Comparison of ENCODE assay signal across 8 cellular contexts in genomic region chr19:42176649-42176989, GRCh38. TPM values are rescaled to one million over a fixed set of nuclear protein-coding genes. Genes with fewer than 3 reads are reported as not detected.
DNase-seq lines count a peak whose midpoint lies in the region; ATAC-seq and TF ChIP-seq lines count a peak whose summit lies in the region.

No MANE protein-coding gene starts in this region.

- H3K27me3 ChIP-seq in foreskin keratinocyte, result peaks cover 69% of the 10 kb centered on the region
- H3K27me3 ChIP-seq in psoas muscle (ENCODE audit: insufficient read depth in 3 of 3, low read length in 2 of 3), result peaks cover 0 to 82% (median 28%) of the 10 kb centered on the region in 3 donors

- peaks cover 14 to 16% (median 14%) of the 10 kb centered on the region in 3 donors for H3K4me1 Mint-ChIP-seq in T-cell

- POLR2A ChIA-PET in T-cell (lab: Charles Lee), result interaction anchor here in 1 of 2 donors (0.6 to 0.7 kb wide), 3 partner anchors 12 to 44 kb away, joined by 4 to 12 read pairs (median 8); no protein-coding TSS in a partner anchor

- H3K4me1 ChIP-seq in foreskin keratinocyte (no peaks in the 10 kb centered on the region), psoas muscle (peaks cover 4% of the 10 kb centered on the region)

- TF ChIP-seq CTCF in foreskin keratinocyte (conservative IDR thresholded peaks at IDR 0.05) (no peak), psoas muscle (IDR thresholded peaks at IDR 0.05) (no peak), GM20000 (IDR thresholded peaks at IDR 0.05; ENCODE audit: extremely low read depth, missing control alignments) (no peak)

- CTCF ChIA-PET in T-cell (lab: Charles Lee), result interaction anchor here (0.6 to 1.5 kb wide), 7 partner anchors 8 to 161 kb away, joined by 3 to 9 read pairs (median 5); partner anchors contain the start of genes GSK3A (in 1 of the 2) and ZNF574 (in 1 of the 2)

- H3K27ac ChIP-seq in foreskin keratinocyte, result no peak overlapping the region
- H3K27ac ChIP-seq in psoas muscle, result no peak overlapping the region

- H3K36me3 Mint-ChIP-seq in T-cell, result no peaks in the 10 kb centered on the region

- 0 to 1% (median 0%) methylated on average over 31 of the region's 31 CpGs for WGBS in psoas muscle, 3 donors

- H3K9me3 ChIP-seq in psoas muscle, result no peaks in the 10 kb centered on the region

- ATAC-seq in T-cell (replicated peaks in 1 of 4) (peak; percentile 55 to 68 (median 64)), foreskin keratinocyte (peak; percentile 46), psoas muscle (peak in 3 of 4 donors; percentile 32 to 64 (median 46)), GM21786 (IDR thresholded peaks at IDR 0.05; ENCODE audit: unreplicated experiment) (no peak)

- H3K4me3 Mint-ChIP-seq in T-cell, result peak overlapping the region; percentile 83 to 89 (median 85)

- peak overlapping the region; percentile 59 for H3K4me3 ChIP-seq in psoas muscle

- intact Hi-C loops in psoas muscle (cut with DNase I), result no loop called here

- H3K27ac Mint-ChIP-seq in T-cell, result no peak overlapping the region

- H3K27me3 Mint-ChIP-seq in T-cell, result peaks cover 17 to 21% of the 10 kb centered on the region in 2 donors

- H3K36me3 ChIP-seq in psoas muscle (ENCODE audit: insufficient read depth in 1 of 2, low read depth in 1 of 2), result no peaks in the 10 kb centered on the region

- no peaks in the 10 kb centered on the region for H3K9me3 Mint-ChIP-seq in T-cell

- DNase-seq in NOMO-1 treated with DMSO at 0.1 percent for 48 hours (lab: John Stamatoyannopoulos, UW; ENCODE audit: unreplicated experiment) (peak; percentile 63), NOMO-1 treated with dmso at 0.1 percent for 144 hours (lab: John Stamatoyannopoulos, UW; ENCODE audit: unreplicated experiment) (no peak), T-cell (peak in 1 of 34 experiments; percentile 10), foreskin keratinocyte (no peak), psoas muscle (no peak), OCI-M2 (lab: John Stamatoyannopoulos, UW; ENCODE audit: unreplicated experiment) (no peak), GM20000 (ENCODE audit: low spot score) (no peak)

RNA-seq across cellular contexts. Expression of gene DEDD2, which starts 40.9 kb away (rescaled TPM):
- 10 to 100 TPM; 67.6 to 82.8 (median 71.0) TPM for total RNA-seq in T-cell
- 33.2 and 35.1 TPM in 2 replicates for total RNA-seq in foreskin keratinocyte
- 35.4 and 40.6 TPM in 2 replicates for polyA plus RNA-seq in foreskin keratinocyte
- 10 to 100 TPM in 3 of 4 donors, 1 to 10 TPM in 1; 8.8 to 22.5 (median 11.6) TPM for total RNA-seq in psoas muscle
- polyA plus RNA-seq in psoas muscle, result 10 to 100 TPM; 11.6 to 26.1 (median 20.5) TPM

RNA-seq across cellular contexts. Expression of gene ZNF526, which starts 43.5 kb away (rescaled TPM):
- total RNA-seq in T-cell, result 10 to 100 TPM in 3 of 5 donors, 1 to 10 TPM in 2; 8.0 to 25.1 (median 23.1) TPM
- total RNA-seq in foreskin keratinocyte, result 13.5 and 15.1 TPM in 2 replicates
- polyA plus RNA-seq in foreskin keratinocyte, result 7.2 and 7.5 TPM in 2 replicates
- total RNA-seq in psoas muscle, result 1 to 10 TPM; 4.2 to 7.9 (median 6.0) TPM
- 1 to 10 TPM; 3.4 to 7.4 (median 5.0) TPM for polyA plus RNA-seq in psoas muscle

RNA-seq across cellular contexts. Expression of gene POU2F2, which starts 44.4 kb away (rescaled TPM):
- total RNA-seq in T-cell (10 to 100 TPM; 27.9 to 71.7 (median 59.5) TPM), foreskin keratinocyte (34.4 and 37.3 TPM in 2 replicates), psoas muscle (under 1 TPM; 0.30 to 0.86 (median 0.58) TPM)
- polyA plus RNA-seq in foreskin keratinocyte (49.6 and 59.3 TPM in 2 replicates), psoas muscle (under 1 TPM; 0.14 to 0.46 (median 0.26) TPM)

Comparison
In these comparisons a context has a peak if more than half of its experiments do, and no peak if none do; other contexts are left out.
1. RNA of gene POU2F2, which starts 44.4 kb away (total RNA-seq): 27.9 to 71.7 TPM in T-cell and 34.4 to 37.3 TPM in foreskin keratinocyte; 0.30 to 0.86 TPM in psoas muscle; every median in the first group is over 10 times any median in the second.